ENCODE assay signal across 25 cellular contexts in the genomic region with DNA sequence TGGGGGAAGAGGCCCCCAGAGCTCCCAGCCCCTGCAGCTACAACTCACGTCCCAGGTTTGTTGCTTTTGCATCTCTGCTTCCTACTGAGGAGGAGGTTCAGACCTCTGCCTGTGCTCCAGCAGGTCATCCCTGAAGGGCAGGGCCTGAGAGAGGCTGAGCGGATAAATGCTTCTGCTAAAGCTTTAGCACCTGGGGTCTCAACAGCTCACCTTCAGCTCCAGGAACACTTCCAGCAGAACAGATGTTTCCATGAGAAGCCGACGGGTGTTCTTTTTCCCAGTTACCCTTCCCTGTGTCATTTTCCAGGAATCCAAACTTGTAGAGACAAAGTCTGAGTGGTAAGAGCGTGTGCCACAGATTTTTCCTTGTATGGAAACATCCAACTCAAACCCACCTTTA.
"Had no signal": no experiment of that assay in that cellular context is flagged by ENCODE, and none has a peak within 500 bp of the region (broad histone marks: within the 10 kb centered on the region; RNA-seq: fewer than 3 reads in every experiment).

No MANE protein-coding gene starts in this region.

- H3K27me3 ChIP-seq: SJSA1 had no signal

- DNase-seq: Kasumi-1, MM.1S, NCI-H1092 treated with DMSO at 0.1 percent for 48 hours, NCI-H1436, NCI-H187, NCI-H2029, NCI-H2081 treated with DMSO at 0.1 percent for 48 hours, NCI-H2171, NCI-H226, NCI-H446, NCI-H510A, NCI-H524 treated with DMSO at 0.1 percent for 48 hours, NCI-H69, NCI-H774, Right ventricle myocardium superior, RPMI8226, SIG-M5 had no signal

- H3K36me3 Mint-ChIP-seq: IgD-negative memory B cell had no signal

- H3K27ac ChIP-seq: HL-60, KMS-11, SJSA1, SK-N-MC had no signal

- H3K4me3 Mint-ChIP-seq: IgD-negative memory B cell had no signal

- FAIRE-seq: HTR-8/SVneo, K562, RCC 7860 had no signal

- H3K36me3 ChIP-seq: SJSA1 had no signal

- H3K4me3 ChIP-seq: K562, SJSA1, SK-N-MC had no signal

- H3K9me3 Mint-ChIP-seq: IgD-negative memory B cell had no signal

- H3K4me1 ChIP-seq: SJSA1 had no signal

- H3K27ac Mint-ChIP-seq: IgD-negative memory B cell had no signal

- H3K4me2 ChIP-seq: KMS-11 had no signal

- H3K9me3 ChIP-seq: SJSA1 had no signal

- ATAC-seq: K562 had no signal
